ENCODE assay signal across 8 cellular contexts in the genomic region with DNA sequence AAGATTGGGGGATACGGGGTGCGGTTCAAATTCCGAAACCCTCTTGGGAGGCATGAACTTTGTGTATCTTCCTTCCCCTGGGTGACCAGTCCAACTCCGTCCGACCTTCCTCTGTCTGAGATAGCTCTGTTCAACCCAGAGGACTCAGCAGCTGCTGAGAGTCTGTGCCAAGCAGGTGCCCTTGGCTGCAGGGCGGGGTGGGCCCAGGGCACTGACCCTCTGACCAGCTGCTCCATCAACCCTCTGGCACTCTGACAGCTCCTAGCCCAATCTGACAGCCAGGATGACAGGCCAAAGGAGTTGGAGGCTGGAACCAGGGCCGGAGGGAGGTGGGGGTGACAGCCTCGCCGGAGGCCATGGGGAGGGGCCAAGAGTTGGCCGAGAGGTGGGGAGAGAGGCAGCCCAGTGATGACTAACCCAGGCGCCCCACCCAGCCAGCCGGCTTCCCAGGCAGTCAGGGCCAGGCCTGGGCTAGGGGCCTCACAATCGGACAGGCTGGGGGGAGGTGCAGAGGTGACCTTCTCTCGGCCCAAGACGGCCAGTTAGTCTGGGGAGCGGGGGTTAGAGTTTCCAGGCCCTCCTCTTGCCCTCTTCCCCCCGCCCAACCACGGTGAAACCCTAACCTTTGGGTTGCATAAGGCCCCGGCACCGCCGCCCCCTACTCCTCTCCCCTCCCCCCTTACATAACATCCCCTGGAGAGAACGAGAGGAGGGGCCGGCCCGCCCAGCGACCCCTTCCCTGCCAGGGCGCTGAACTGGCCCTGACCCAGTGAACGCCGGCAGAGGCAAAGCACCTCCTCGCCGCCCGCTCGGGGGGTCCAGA. TPM values are rescaled to one million over a fixed set of nuclear protein-coding genes. Genes with fewer than 3 reads are reported as not detected.
DNase-seq lines count a peak whose midpoint lies in the region.

No MANE protein-coding gene starts in this region.

- H3K4me2 ChIP-seq in Karpas-422 (ENCODE audit: low read depth, low read length, poor library complexity, severe bottlenecking) (peak overlapping the region; percentile 89), mesendoderm (ENCODE audit: low read length) (peak overlapping the region; percentile 85)

- peak overlapping the region; percentile 70 for H3K23ac ChIP-seq in mesendoderm (ENCODE audit: low read length)

- H3K9me2 ChIP-seq in Karpas-422 (replicated peaks; ENCODE audit: insufficient read depth, low read length): no peaks in the 10 kb centered on the region

- H3K4ac ChIP-seq in mesendoderm (ENCODE audit: low read depth, low read length): peak overlapping the region; percentile 63

- H3K18ac ChIP-seq in mesendoderm (ENCODE audit: low read length): peak overlapping the region; percentile 77

- peak overlapping the region; percentile 95 for H3K56ac ChIP-seq in mesendoderm (ENCODE audit: low read length)

- H3K27ac ChIP-seq in Karpas-422 (ENCODE audit: low read length) (no peak overlapping the region), mesendoderm (ENCODE audit: low read depth, low read length) (peak overlapping the region; percentile 39), substantia nigra (ENCODE audit: low read depth, low read length, poor library complexity, severe bottlenecking) (peak overlapping the region; percentile 89)

- H3K36me3 ChIP-seq in Karpas-422 (ENCODE audit: insufficient read depth, low read length): no peaks in the 10 kb centered on the region
- H3K36me3 ChIP-seq in endocrine pancreas (ENCODE audit: control insufficient read depth, insufficient read depth, low read length): no peaks in the 10 kb centered on the region
- H3K36me3 ChIP-seq in mesendoderm (ENCODE audit: control insufficient read depth, insufficient read depth, low read length): no peaks in the 10 kb centered on the region

- peaks cover 5% of the 10 kb centered on the region for H3K79me1 ChIP-seq in mesendoderm (ENCODE audit: low read length)

- H2BK15ac ChIP-seq in mesendoderm (replicated peaks; ENCODE audit: low read depth): no peak overlapping the region

- H3K4me1 ChIP-seq in Karpas-422 (ENCODE audit: low read length) (peaks cover 20% of the 10 kb centered on the region), endocrine pancreas (ENCODE audit: control insufficient read depth, insufficient read depth, low read length) (no peaks in the 10 kb centered on the region), mesendoderm (ENCODE audit: control insufficient read depth, low read depth, low read length) (peaks cover 4% of the 10 kb centered on the region)

- WGBS in mesendoderm (ENCODE audit: extremely low coverage, insufficient coverage, low lambda C conversion rate): no CpG with 5 or more reads among the region's 32 CpGs

- no peak overlapping the region for H4K8ac ChIP-seq in mesendoderm (ENCODE audit: low read depth, low read length)

- DNase-seq in CD1c-positive myeloid dendritic cell (ENCODE audit: extremely low spot score) (peak; percentile 73), Karpas-422 (no peak), mesendoderm (peak; percentile 93), substantia nigra (lab: John Stamatoyannopoulos, UW) (peak in 25 of 49 donors; percentile 21 to 89 (median 55)), NK-92 (lab: John Stamatoyannopoulos, UW; ENCODE audit: unreplicated experiment) (no peak), NCI-H2107 (lab: John Stamatoyannopoulos, UW) (no peak)
- DNase-seq in activated CD4-positive, alpha-beta T cell treated with anti-CD3 and anti-CD28 coated beads, Interleukin-2, amount 50 U/mL, for 1 hour: peak; percentile 50

- no peak overlapping the region for H2AFZ ChIP-seq in Karpas-422 (ENCODE audit: low read length)

- H4K5ac ChIP-seq in mesendoderm (ENCODE audit: low read length): no peak overlapping the region

- H3K4me3 ChIP-seq in Karpas-422 (ENCODE audit: low read length) (peak overlapping the region; percentile 82), endocrine pancreas (ENCODE audit: control insufficient read depth, insufficient read depth, low read length) (peak overlapping the region; percentile 65), mesendoderm (ENCODE audit: low read length) (peak overlapping the region; percentile 89)

- no peaks in the 10 kb centered on the region for H3K9me3 ChIP-seq in Karpas-422 (ENCODE audit: low read length)
- no peaks in the 10 kb centered on the region for H3K9me3 ChIP-seq in endocrine pancreas (ENCODE audit: control insufficient read depth, low read length)

- no peaks in the 10 kb centered on the region for H3K79me2 ChIP-seq in Karpas-422 (ENCODE audit: low read length)
- H3K79me2 ChIP-seq in mesendoderm (ENCODE audit: control insufficient read depth, insufficient read depth, low read length): peaks cover 2% of the 10 kb centered on the region

- no peaks in the 10 kb centered on the region; the same call in 1 of the 2 replicates for H4K20me1 ChIP-seq in Karpas-422 (ENCODE audit: insufficient read depth, low read depth, low read length)

- no peaks in the 10 kb centered on the region for H3K27me3 ChIP-seq in Karpas-422 (ENCODE audit: low read length)
- H3K27me3 ChIP-seq in endocrine pancreas (ENCODE audit: control insufficient read depth, insufficient read depth, low read length): no peaks in the 10 kb centered on the region
- H3K27me3 ChIP-seq in mesendoderm (ENCODE audit: insufficient read depth, low read length, poor library complexity): no peaks in the 10 kb centered on the region

- no peak overlapping the region for H2AK5ac ChIP-seq in mesendoderm (ENCODE audit: low read length)

- H3K9ac ChIP-seq in Karpas-422 (ENCODE audit: low read length): peak overlapping the region; percentile 66
- H3K9ac ChIP-seq in endocrine pancreas (ENCODE audit: control insufficient read depth, insufficient read depth, low read length): peak overlapping the region; percentile 85
- peak overlapping the region; percentile 79 for H3K9ac ChIP-seq in mesendoderm (ENCODE audit: low read length)

- H2BK120ac ChIP-seq in mesendoderm (ENCODE audit: low read depth, low read length): no peak overlapping the region

- no peak overlapping the region for H2BK5ac ChIP-seq in mesendoderm (ENCODE audit: low read length)

RNA-seq across cellular contexts. Expression of a gene that starts 5.0 kb away (rescaled TPM):
- total RNA-seq in Karpas-422 (2014; rRNA removed; shearing (Covaris generic); ENCODE audit: low replicate concordance): not detected in 2 replicates
- polyA plus RNA-seq in mesendoderm (2013, experiment 1 of 2): 0.52 TPM
- 0.50 TPM for polyA plus RNA-seq in mesendoderm (2013, experiment 2 of 2)

RNA-seq across cellular contexts. Expression of a gene that starts 9.3 kb away (rescaled TPM):
- 11.7 and 28.9 TPM in 2 replicates for total RNA-seq in Karpas-422 (2014; rRNA removed; shearing (Covaris generic); ENCODE audit: low replicate concordance)
- polyA plus RNA-seq in mesendoderm (2013, experiment 1 of 2): 6.6 TPM
- polyA plus RNA-seq in mesendoderm (2013, experiment 2 of 2): 5.6 TPM

RNA-seq across cellular contexts. Expression of a gene that starts 27.5 kb away (rescaled TPM):
- 0.19 and 0.32 TPM in 2 replicates for total RNA-seq in Karpas-422 (2014; rRNA removed; shearing (Covaris generic); ENCODE audit: low replicate concordance)
- 0.34 TPM for polyA plus RNA-seq in mesendoderm (2013, experiment 1 of 2)
- polyA plus RNA-seq in mesendoderm (2013, experiment 2 of 2): 0.31 TPM

RNA-seq across cellular contexts. Expression of a gene that starts 30.5 kb away (rescaled TPM):
- 105 and 130 TPM in 2 replicates for total RNA-seq in Karpas-422 (2014; rRNA removed; shearing (Covaris generic); ENCODE audit: low replicate concordance)
- polyA plus RNA-seq in mesendoderm (2013, experiment 1 of 2): 158 TPM
- 144 TPM for polyA plus RNA-seq in mesendoderm (2013, experiment 2 of 2)

RNA-seq across cellular contexts. Expression of a gene that starts 46.7 kb away (rescaled TPM):
- 45.5 and 62.2 TPM in 2 replicates for total RNA-seq in Karpas-422 (2014; rRNA removed; shearing (Covaris generic); ENCODE audit: low replicate concordance)
- polyA plus RNA-seq in mesendoderm (2013, experiment 1 of 2): 18.6 TPM
- 19.8 TPM for polyA plus RNA-seq in mesendoderm (2013, experiment 2 of 2)

Comparison
In these comparisons a context has a peak if more than half of its experiments do, and no peak if none do; other contexts are left out.
1. DNase-seq: peak in CD1c-positive myeloid dendritic cell (single experiment), activated CD4-positive, alpha-beta T cell treated with anti-CD3 and anti-CD28 coated beads, Interleukin-2, amount 50 U/mL, for 1 hour (single experiment), mesendoderm (single experiment) and substantia nigra (25 of 49); none in Karpas-422 (single experiment), NK-92 (single experiment) and NCI-H2107 (single experiment).
2. Peak in every context shown above with its lines, with median percentiles within 50 percentile points of each other: H3K4me3 ChIP-seq and H3K9ac ChIP-seq.